In the genomic region with DNA sequence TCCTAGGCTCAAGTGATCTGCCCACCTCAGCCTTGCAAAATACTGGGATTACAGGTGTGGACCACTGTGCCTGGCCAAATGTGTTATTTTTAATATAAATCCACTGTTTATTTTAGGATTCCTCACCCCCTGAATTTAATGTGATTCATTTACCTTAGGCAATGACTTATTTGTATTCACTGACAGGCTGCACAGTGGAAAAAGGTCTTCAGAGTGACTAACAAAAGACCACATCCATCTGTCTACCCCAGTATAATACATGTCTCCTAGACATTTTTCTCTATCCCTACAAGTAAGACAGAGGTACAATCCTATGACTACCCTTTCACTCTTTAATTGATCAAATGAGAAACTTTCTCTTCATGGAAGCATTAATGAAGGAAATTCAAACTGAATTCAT, we compare ENCODE assay signal across 20 cellular contexts.
DNase-seq lines count a peak whose midpoint lies in the region; ATAC-seq, FAIRE-seq and TF ChIP-seq lines count a peak whose summit lies in the region.
"Had no signal": no experiment of that assay in that cellular context is flagged by ENCODE, and none has a peak within 500 bp of the region (broad histone marks: within the 10 kb centered on the region; RNA-seq: fewer than 3 reads in every experiment).

No MANE protein-coding gene starts in this region.

- POLR2A ChIA-PET in MCF 10A (lab: Yijun Ruan, JAX): no interaction called here

- H3K9me3 Mint-ChIP-seq in MCF 10A (ENCODE audit: unreplicated experiment) (peaks cover 7% of the 10 kb centered on the region), osteocyte (ENCODE audit: unreplicated experiment) (peaks cover 7% of the 10 kb centered on the region)
- no peaks in the 10 kb centered on the region for H3K9me3 Mint-ChIP-seq in activated T-helper 17 cell treated with anti-CD3 and anti-CD28 coated beads, Interleukin-2, amount 50 U/mL, for 72 hours
- H3K9me3 Mint-ChIP-seq: CD8-positive, alpha-beta memory T cell; H9 had no signal

- CTCF ChIA-PET in MCF 10A (lab: Yijun Ruan, JAX): interaction anchor here (0.6 to 1.4 kb wide), 3 partner anchors 57 to 229 kb away, joined by 3 to 5 read pairs (median 3); no protein-coding TSS in a partner anchor

- no peaks in the 10 kb centered on the region for H3K36me3 ChIP-seq in breast epithelium
- no peaks in the 10 kb centered on the region for H3K36me3 ChIP-seq in bronchial epithelial cell (ENCODE audit: control insufficient read depth, insufficient read depth, low read length)
- H3K36me3 ChIP-seq: BLaER1 had no signal

- H3K27me3 Mint-ChIP-seq in MCF 10A (ENCODE audit: insufficient read depth, unreplicated experiment): no peaks in the 10 kb centered on the region
- H3K27me3 Mint-ChIP-seq in osteocyte (ENCODE audit: unreplicated experiment): no peaks in the 10 kb centered on the region
- peaks cover 6% of the 10 kb centered on the region for H3K27me3 Mint-ChIP-seq in activated T-helper 17 cell treated with anti-CD3 and anti-CD28 coated beads, Interleukin-2, amount 50 U/mL, for 72 hours

- no peak overlapping the region for H3K4me3 ChIP-seq in breast epithelium
- H3K4me3 ChIP-seq in bronchial epithelial cell (ENCODE audit: low read depth, low read length): no peak overlapping the region
- H3K4me3 ChIP-seq: BLaER1 had no signal

- H3K4me1 Mint-ChIP-seq in MCF 10A (ENCODE audit: insufficient read depth, unreplicated experiment): peaks cover 61% of the 10 kb centered on the region
- peaks cover 83% of the 10 kb centered on the region for H3K4me1 Mint-ChIP-seq in osteocyte (ENCODE audit: unreplicated experiment)
- no peaks in the 10 kb centered on the region for H3K4me1 Mint-ChIP-seq in activated T-helper 17 cell treated with anti-CD3 and anti-CD28 coated beads, Interleukin-2, amount 50 U/mL, for 72 hours

- DNase-seq in MCF 10A (ENCODE audit: unreplicated experiment) (peak; percentile 23), breast epithelium (ENCODE audit: low spot score in 2 of 2) (no peak), RPMI7951 (ENCODE audit: low read depth) (peak; percentile 53), bronchial epithelial cell (ENCODE audit: low read depth) (peak; percentile 38), osteocyte (ENCODE audit: extremely low spot score, unreplicated experiment) (no peak), cerebellar nuclear complex (lab: John Stamatoyannopoulos, UW) (no peak), NCI-H2081 treated with DMSO at 0.1 percent for 48 hours (lab: John Stamatoyannopoulos, UW) (no peak)
- DNase-seq: AML-193; Caco-2; CD8-positive, alpha-beta memory T cell; DMS53; GOT3; H9 had no signal

- no peak for TF ChIP-seq POLR2A in breast epithelium (IDR thresholded peaks at IDR 0.05)

- intact Hi-C loops in MCF 10A (cut with micrococcal nuclease): no loop called here
- intact Hi-C loops in breast epithelium (cut with DNase I; ENCODE audit: low total_unique reads): no loop called here

- no peaks in the 10 kb centered on the region for H3K4me1 ChIP-seq in breast epithelium

- H3K27me3 ChIP-seq in breast epithelium (no peaks in the 10 kb centered on the region), bronchial epithelial cell (ENCODE audit: control insufficient read depth, insufficient read depth, low read length) (no peaks in the 10 kb centered on the region)
- H3K27me3 ChIP-seq: BLaER1 had no signal

- H3K36me3 Mint-ChIP-seq in MCF 10A (ENCODE audit: insufficient read depth, unreplicated experiment) (no peaks in the 10 kb centered on the region), osteocyte (ENCODE audit: unreplicated experiment) (peaks cover 9% of the 10 kb centered on the region)
- H3K36me3 Mint-ChIP-seq in activated T-helper 17 cell treated with anti-CD3 and anti-CD28 coated beads, Interleukin-2, amount 50 U/mL, for 72 hours (ENCODE audit: low read depth): no peaks in the 10 kb centered on the region
- H3K36me3 Mint-ChIP-seq: CD8-positive, alpha-beta memory T cell had no signal

- no TSS peak for BruUV-seq in MCF 10A (replicated peaks; lab: Mats Ljungman, UMichigan)

- ATAC-seq in activated T-helper 17 cell treated with anti-CD3 and anti-CD28 coated beads, Interleukin-2, amount 50 U/mL, for 72 hours (replicated peaks): no peak
- ATAC-seq: HepG2 had no signal

- no peak for FAIRE-seq in bronchial epithelial cell (lab: Jason Lieb, UNC)
- FAIRE-seq: GM12891, GM19239, HepG2, HTR-8/SVneo had no signal

- H3K4me3 Mint-ChIP-seq in MCF 10A (ENCODE audit: unreplicated experiment) (no peak overlapping the region), osteocyte (ENCODE audit: unreplicated experiment) (no peak overlapping the region)
- H3K4me3 Mint-ChIP-seq in activated T-helper 17 cell treated with anti-CD3 and anti-CD28 coated beads, Interleukin-2, amount 50 U/mL, for 72 hours: no peak overlapping the region
- H3K4me3 Mint-ChIP-seq: CD8-positive, alpha-beta memory T cell; H9 had no signal

- no peaks in the 10 kb centered on the region for H3K9me3 ChIP-seq in breast epithelium
- H3K9me3 ChIP-seq: BLaER1, Caco-2 had no signal

- TF ChIP-seq CTCF in MCF 10A (IDR thresholded peaks at IDR 0.05; ENCODE audit: unreplicated experiment): no peak
- no peak for TF ChIP-seq CTCF in breast epithelium (IDR thresholded peaks at IDR 0.05)
- TF ChIP-seq CTCF in bronchial epithelial cell (IDR thresholded peaks at IDR 0.05; ENCODE audit: insufficient read depth, low read length, severe bottlenecking): no peak
- TF ChIP-seq CTCF in osteocyte (IDR thresholded peaks at IDR 0.05): no peak

- no peak overlapping the region for H3K27ac Mint-ChIP-seq in MCF 10A (ENCODE audit: low read depth, unreplicated experiment)
- H3K27ac Mint-ChIP-seq in osteocyte (ENCODE audit: unreplicated experiment): peak overlapping the region; percentile 96
- no peak overlapping the region for H3K27ac Mint-ChIP-seq in activated T-helper 17 cell treated with anti-CD3 and anti-CD28 coated beads, Interleukin-2, amount 50 U/mL, for 72 hours
- H3K27ac Mint-ChIP-seq: H9 had no signal

- H3K27ac ChIP-seq in breast epithelium: no peak overlapping the region
- H3K27ac ChIP-seq: 22Rv1, BLaER1 had no signal

Comparison
In these comparisons a context has a peak if more than half of its experiments do, and no peak if none do; other contexts are left out.
1. DNase-seq: peak in MCF 10A (single experiment), RPMI7951 (single experiment) and bronchial epithelial cell (single experiment); none in breast epithelium (0 of 2), osteocyte (single experiment), cerebellar nuclear complex (0 of 2) and NCI-H2081 treated with DMSO at 0.1 percent for 48 hours (single experiment).